ENCODE assay signal across 8 cellular contexts in genomic region chr6:134035823-134036296, GRCh38.
A peak's percentile ranks its signal among the peaks of the same experiment; 100 is the strongest.
DNase-seq lines count a peak whose midpoint lies in the region; ATAC-seq and TF ChIP-seq lines count a peak whose summit lies in the region.

No MANE protein-coding gene starts in this region.

- H3K27ac ChIP-seq in KMS-11 = peak overlapping the region; percentile 68
- peak overlapping the region; percentile 71 for H3K27ac ChIP-seq in RWPE2 (ENCODE audit: poor library complexity, severe bottlenecking)

- H3K4me2 ChIP-seq in KMS-11 = peak overlapping the region; percentile 62

- no peaks in the 10 kb centered on the region for H4K20me1 ChIP-seq in KMS-11 (ENCODE audit: insufficient read depth)

- no peaks in the 10 kb centered on the region for H3K36me3 ChIP-seq in KMS-11 (ENCODE audit: insufficient read depth)
- no peaks in the 10 kb centered on the region for H3K36me3 ChIP-seq in RWPE2 (ENCODE audit: low read depth)

- ATAC-seq in GM18868 (IDR thresholded peaks at IDR 0.05; ENCODE audit: unreplicated experiment) = peak; percentile 92
- peak; percentile 94 for ATAC-seq in RWPE2 (ENCODE audit: low read depth)

- TF ChIP-seq CTCF in KMS-11 (conservative IDR thresholded peaks at IDR 0.05; ENCODE audit: low read depth, low read length) = no peak
- no peak for TF ChIP-seq CTCF in RWPE2 (IDR thresholded peaks at IDR 0.05; ENCODE audit: poor library complexity, severe bottlenecking)

- H3K27me3 ChIP-seq in KMS-11 (ENCODE audit: insufficient read depth, low read depth) (no peaks in the 10 kb centered on the region), RWPE2 (ENCODE audit: insufficient read depth, poor library complexity, severe bottlenecking) (no peaks in the 10 kb centered on the region)

- H2AFZ ChIP-seq in KMS-11 (ENCODE audit: low read depth) = no peak overlapping the region

- no peaks in the 10 kb centered on the region for H3K9me3 ChIP-seq in RWPE2 (ENCODE audit: severe bottlenecking)

- peaks cover 90% of the 10 kb centered on the region for H3K4me1 ChIP-seq in KMS-11 (ENCODE audit: low read depth, poor library complexity, severe bottlenecking)
- H3K4me1 ChIP-seq in RWPE2 (ENCODE audit: insufficient read depth, poor library complexity, severe bottlenecking) = peaks cover 25% of the 10 kb centered on the region

- peak overlapping the region; percentile 24; the same call in 1 of the 2 replicates for H3K9ac ChIP-seq in KMS-11

- peak; percentile 84 for DNase-seq in RWPE2 (ENCODE audit: low spot score)
- DNase-seq in iPS-NIHi11 (ENCODE audit: low spot score) = peak; percentile 44
- no peak for DNase-seq in SKM-1 treated with dmso at 0.1 percent for 144 hours (lab: John Stamatoyannopoulos, UW; ENCODE audit: unreplicated experiment)
- no peak for DNase-seq in NCI-H1436 (lab: John Stamatoyannopoulos, UW)
- DNase-seq in AG08396 (ENCODE audit: low spot score) = no peak
- DNase-seq in activated CD4-positive, CD25-positive, alpha-beta regulatory T cell treated with anti-CD3 and anti-CD28 coated beads, Interleukin-2, amount 50 U/mL, for 72 hours = no peak

- no peaks in the 10 kb centered on the region for H3K79me2 ChIP-seq in KMS-11 (ENCODE audit: insufficient read depth, low read depth)

- H3K4me3 ChIP-seq in KMS-11 (IDR thresholded peaks at IDR 0.05; ENCODE audit: insufficient read depth, low read depth, low read length) = no peak overlapping the region
- H3K4me3 ChIP-seq in RWPE2 (ENCODE audit: severe bottlenecking) = no peak overlapping the region

Comparison
In these comparisons a context has a peak if more than half of its experiments do, and no peak if none do; other contexts are left out.
1. DNase-seq: peak in RWPE2 (single experiment) and iPS-NIHi11 (single experiment); none in SKM-1 treated with dmso at 0.1 percent for 144 hours (single experiment), NCI-H1436 (single experiment), AG08396 (single experiment) and activated CD4-positive, CD25-positive, alpha-beta regulatory T cell treated with anti-CD3 and anti-CD28 coated beads, Interleukin-2, amount 50 U/mL, for 72 hours (single experiment).